12 cellular contexts compared by ENCODE assay signal in genomic region chr15:40330368-40330836, GRCh38. TPM values are rescaled to one million over a fixed set of nuclear protein-coding genes. Genes with fewer than 3 reads are reported as not detected.
DNase-seq lines count a peak whose midpoint lies in the region; TF ChIP-seq lines count a peak whose summit lies in the region.
"Had no signal": no experiment of that assay in that cellular context is flagged by ENCODE, and none has a peak within 500 bp of the region (broad histone marks: within the 10 kb centered on the region; RNA-seq: fewer than 3 reads in every experiment).

No MANE protein-coding gene starts in this region.

- H3K4me1 Mint-ChIP-seq in Calu3 (ENCODE audit: low read depth, unreplicated experiment) = no peaks in the 10 kb centered on the region
- peaks cover 38 to 40% of the 10 kb centered on the region in 2 donors for H3K4me1 Mint-ChIP-seq in immature natural killer cell

- H3K27ac Mint-ChIP-seq in Calu3 (ENCODE audit: unreplicated experiment) = peak overlapping the region; percentile 65
- no peak overlapping the region for H3K27ac Mint-ChIP-seq in immature natural killer cell
- H3K27ac Mint-ChIP-seq: activated T-cell treated with anti-CD3 and anti-CD28 coated beads, Interleukin-2, amount 50 U/mL, for 24 hours; memory B cell had no signal

- no peak for TF ChIP-seq CTCF in Calu3 (IDR thresholded peaks at IDR 0.05; ENCODE audit: unreplicated experiment)

- H3K27me3 ChIP-seq in muscle layer of colon (ENCODE audit: control insufficient read depth in 1 of 2, insufficient read depth in 2 of 2, low read length in 2 of 2) = no peaks in the 10 kb centered on the region

- H3K27me3 Mint-ChIP-seq in Calu3 (ENCODE audit: unreplicated experiment) (no peaks in the 10 kb centered on the region), immature natural killer cell (ENCODE audit: low read depth in 3 of 3) (peaks cover 1 to 3% (median 2%) of the 10 kb centered on the region in 3 donors)
- H3K27me3 Mint-ChIP-seq: activated T-cell treated with anti-CD3 and anti-CD28 coated beads, Interleukin-2, amount 50 U/mL, for 24 hours; memory B cell had no signal

- peak overlapping the region; percentile 55 for H3K9ac ChIP-seq in muscle layer of colon (ENCODE audit: low read length)

- H3K9me3 Mint-ChIP-seq in Calu3 (ENCODE audit: low read depth, unreplicated experiment) (no peaks in the 10 kb centered on the region), immature natural killer cell (no peaks in the 10 kb centered on the region)
- H3K9me3 Mint-ChIP-seq: activated T-cell treated with anti-CD3 and anti-CD28 coated beads, Interleukin-2, amount 50 U/mL, for 24 hours; memory B cell had no signal

- peak overlapping the region; percentile 95 for H3K27ac ChIP-seq in muscle layer of colon (ENCODE audit: low read depth, low read length)

- CTCF ChIA-PET in Calu3 (lab: Charles Lee) = interaction anchor here (0.7 kb wide), 1 partner anchor 108 kb away, joined by 4 read pairs; no protein-coding TSS in a partner anchor

- H3K4me3 Mint-ChIP-seq in Calu3 (ENCODE audit: low read depth, unreplicated experiment) = no peak overlapping the region
- H3K4me3 Mint-ChIP-seq in immature natural killer cell = no peak overlapping the region
- H3K4me3 Mint-ChIP-seq: activated T-cell treated with anti-CD3 and anti-CD28 coated beads, Interleukin-2, amount 50 U/mL, for 24 hours; memory B cell had no signal

- peaks cover 91% of the 10 kb centered on the region for H3K4me1 ChIP-seq in muscle layer of colon (ENCODE audit: insufficient read depth, low read length)

- H3K36me3 Mint-ChIP-seq in Calu3 (ENCODE audit: insufficient read depth, unreplicated experiment) = peaks cover 34% of the 10 kb centered on the region
- no peaks in the 10 kb centered on the region for H3K36me3 Mint-ChIP-seq in immature natural killer cell
- H3K36me3 Mint-ChIP-seq: memory B cell had no signal

- no peaks in the 10 kb centered on the region for H3K9me3 ChIP-seq in muscle layer of colon (ENCODE audit: low read length)

- no peak overlapping the region for H3K4me3 ChIP-seq in muscle layer of colon (ENCODE audit: low read depth in 1 of 2, low read length in 2 of 2)

- DNase-seq in Calu3 (no peak), NCI-H510A (lab: John Stamatoyannopoulos, UW) (peak; percentile 71), cerebellar cortex (ENCODE audit: low spot score) (peak; percentile 34), immature natural killer cell (no peak), NK-92 (lab: John Stamatoyannopoulos, UW; ENCODE audit: unreplicated experiment) (no peak)
- no peak for DNase-seq in activated T-cell treated with anti-CD3 and anti-CD28 coated beads, Interleukin-2, amount 50 U/mL, for 1 hour
- DNase-seq in stimulated activated CD4-positive, alpha-beta T cell treated with anti-CD3 and anti-CD28 coated beads, Interleukin-4, amount 100 ng/mL, for 24 hours = no peak
- DNase-seq: activated T-cell treated with anti-CD3 and anti-CD28 coated beads, Interleukin-2, amount 50 U/mL, for 24 hours; DND-41; stimulated activated CD4-positive, alpha-beta T cell treated with anti-CD3 and anti-CD28 coated beads, Interleukin-1b, Interleukin-23, amount 100 ng/mL, for 48 hours had no signal

- H3K36me3 ChIP-seq in muscle layer of colon (ENCODE audit: insufficient read depth, low read length) = peaks cover 25% of the 10 kb centered on the region

- no TSS peak for BruUV-seq in Calu3 (replicated peaks; lab: Mats Ljungman, UMichigan)

- intact Hi-C loops in Calu3 (cut with micrococcal nuclease; ENCODE audit: unreplicated experiment) = no loop called here

RNA-seq across cellular contexts. Expression of gene INAFM2, which starts 6.9 kb away (rescaled TPM):
- 14.3 and 16.6 TPM in 2 replicates for total RNA-seq in Calu3 (2022)
- polyA plus RNA-seq in immature natural killer cell = 1 to 10 TPM; 3.2 to 3.5 (median 3.2) TPM

RNA-seq across cellular contexts. Expression of gene CCDC9B, which starts 10.3 kb away (rescaled TPM):
- total RNA-seq in Calu3 (2022) = 85.6 and 102 TPM in 2 replicates
- polyA plus RNA-seq in immature natural killer cell = under 1 TPM in 2 of 3 donors, not detected in 1; 0.09 to 0.46 TPM

RNA-seq across cellular contexts. Expression of gene PHGR1, which starts 20.4 kb away (rescaled TPM):
- total RNA-seq in Calu3 (2022) = not detected in 2 replicates
- polyA plus RNA-seq in immature natural killer cell = not detected

RNA-seq across cellular contexts. Expression of gene PLCB2, which starts 22.7 kb away (rescaled TPM):
- 37.3 and 43.1 TPM in 2 replicates for total RNA-seq in Calu3 (2022)
- polyA plus RNA-seq in immature natural killer cell = 10 to 100 TPM; 18.0 to 57.0 (median 24.2) TPM

RNA-seq across cellular contexts. Expression of gene DISP2, which starts 27.6 kb away (rescaled TPM):
- 1.1 and 1.3 TPM in 2 replicates for total RNA-seq in Calu3 (2022)
- 1 to 10 TPM in 1 of 3 donors, under 1 TPM in 2; 0.03 to 1.1 (median 0.38) TPM for polyA plus RNA-seq in immature natural killer cell

Comparison
In these comparisons a context has a peak if more than half of its experiments do, and no peak if none do; other contexts are left out.
1. DNase-seq: peak in NCI-H510A (single experiment) and cerebellar cortex (single experiment); none in Calu3 (single experiment), immature natural killer cell (0 of 3), activated T-cell treated with anti-CD3 and anti-CD28 coated beads, Interleukin-2, amount 50 U/mL, for 1 hour (single experiment), stimulated activated CD4-positive, alpha-beta T cell treated with anti-CD3 and anti-CD28 coated beads, Interleukin-4, amount 100 ng/mL, for 24 hours (single experiment) and NK-92 (single experiment).